ENCODE assay signal across 8 cellular contexts in the genomic region with DNA sequence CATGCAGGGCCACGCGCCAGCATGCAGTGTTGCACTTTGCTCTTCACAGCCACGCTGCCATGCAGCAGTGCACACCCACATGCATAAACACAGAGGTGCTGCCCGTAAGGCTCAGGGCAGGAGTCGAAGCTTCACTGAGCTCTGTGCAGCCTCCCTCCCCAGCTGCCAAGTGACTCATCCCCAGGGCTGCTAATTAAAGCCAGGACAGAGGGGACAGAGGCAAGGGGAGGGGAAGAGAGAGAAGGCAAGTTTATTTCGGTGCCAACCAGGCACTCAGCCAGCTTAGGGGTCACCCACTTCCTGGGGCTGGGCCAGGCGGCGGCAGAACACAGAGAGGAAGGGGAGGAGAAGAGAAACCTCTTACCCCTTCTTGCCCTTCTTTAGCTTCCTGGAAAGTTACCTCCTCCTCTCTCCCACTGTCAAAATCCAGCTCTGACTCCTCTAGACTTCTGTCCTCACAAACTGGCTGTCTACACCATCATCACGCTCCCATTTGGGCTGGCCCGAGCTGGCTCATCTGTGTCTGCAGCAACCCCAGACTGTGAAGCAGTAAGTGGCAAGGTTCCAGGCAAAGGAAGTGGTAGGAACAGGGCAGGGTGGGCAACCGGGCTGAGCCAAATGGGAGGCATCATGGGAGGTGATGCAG. TPM values are rescaled to one million over a fixed set of nuclear protein-coding genes. Genes with fewer than 3 reads are reported as not detected.
DNase-seq lines count a peak whose midpoint lies in the region; ATAC-seq and TF ChIP-seq lines count a peak whose summit lies in the region.

No MANE protein-coding gene starts in this region.

- TF ChIP-seq POLR2A in right lobe of liver (IDR thresholded peaks at IDR 0.05), result no peak

- peaks cover 16% of the 10 kb centered on the region for H3K4me1 ChIP-seq in CD8-positive, alpha-beta T cell (ENCODE audit: insufficient read depth, low read length)
- H3K4me1 ChIP-seq in right lobe of liver, result no peaks in the 10 kb centered on the region

- no peak for TF ChIP-seq CTCF in CD8-positive, alpha-beta T cell (IDR thresholded peaks at IDR 0.05)
- TF ChIP-seq CTCF in right lobe of liver (IDR thresholded peaks at IDR 0.05), result no peak

- peak overlapping the region; percentile 48 for H3K27ac ChIP-seq in CD8-positive, alpha-beta T cell (ENCODE audit: low read depth, low read length)
- H3K27ac ChIP-seq in caudate nucleus (ENCODE audit: low read depth, low read length) (peak overlapping the region; percentile 71), right lobe of liver (no peak overlapping the region)

- POLR2A ChIA-PET in CD8-positive, alpha-beta T cell (lab: Charles Lee), result interaction anchor here (0.8 to 1.3 kb wide), 4 partner anchors 26 to 135 kb away, joined by 3 read pairs; a partner anchor contains a TSS

- no peaks in the 10 kb centered on the region for H3K36me3 ChIP-seq in CD8-positive, alpha-beta T cell (ENCODE audit: insufficient read depth, low read length)
- no peaks in the 10 kb centered on the region for H3K36me3 ChIP-seq in right lobe of liver

- H3K4me3 Mint-ChIP-seq in CD8-positive, alpha-beta T cell, result peak overlapping the region; percentile 85

- peak overlapping the region; percentile 93 for H3K27ac Mint-ChIP-seq in CD8-positive, alpha-beta T cell

- 8% methylated on average over 5 of the region's 11 CpGs for WGBS in right lobe of liver (ENCODE audit: insufficient coverage, low coverage, low lambda C conversion rate, missing lambda C conversion rate)

- peaks cover 36% of the 10 kb centered on the region for H3K4me1 Mint-ChIP-seq in CD8-positive, alpha-beta T cell (ENCODE audit: low read depth)

- no peaks in the 10 kb centered on the region for H3K27me3 ChIP-seq in CD8-positive, alpha-beta T cell (ENCODE audit: insufficient read depth, low read length)
- H3K27me3 ChIP-seq in right lobe of liver, result no peaks in the 10 kb centered on the region

- CTCF ChIA-PET in CD8-positive, alpha-beta T cell (lab: Charles Lee), result interaction anchor here (1.3 to 5.9 kb wide), 3 partner anchors 26 to 158 kb away, joined by 3 to 36 read pairs (median 5); no protein-coding TSS in a partner anchor

- intact Hi-C loops in CD8-positive, alpha-beta T cell (cut with DNase I, micrococcal nuclease), result no loop called here
- intact Hi-C loops in right lobe of liver (cut with DNase I), result no loop called here

- no peaks in the 10 kb centered on the region for H3K27me3 Mint-ChIP-seq in CD8-positive, alpha-beta T cell (ENCODE audit: low read depth)

- no peaks in the 10 kb centered on the region for H3K9me3 ChIP-seq in CD8-positive, alpha-beta T cell (ENCODE audit: low read length)
- H3K9me3 ChIP-seq in right lobe of liver, result no peaks in the 10 kb centered on the region

- peak overlapping the region; percentile 45 for H3K4me3 ChIP-seq in CD8-positive, alpha-beta T cell (ENCODE audit: low read depth, low read length)
- H3K4me3 ChIP-seq in right lobe of liver, result no peak overlapping the region

- peak in 6 of 7 experiments; percentile 9 to 75 (median 36) for DNase-seq in CD8-positive, alpha-beta T cell
- DNase-seq in Kasumi-1 (lab: John Stamatoyannopoulos, UW), result peak; percentile 79 to 87
- peak; percentile 25 for DNase-seq in T-helper 22 cell (ENCODE audit: low read depth)
- DNase-seq in caudate nucleus (lab: John Stamatoyannopoulos, UW), result peak in 37 of 61 donors; percentile 4 to 72 (median 32)
- DNase-seq in right lobe of liver, result peak in 2 of 3 donors; percentile 39 to 44
- peak; percentile 27 for DNase-seq in stimulated activated naive CD8-positive, alpha-beta T cell treated with anti-CD3 and anti-CD28 coated beads, Interleukin-15, Interleukin-2, amounts not matched to agents 100 U/mL and 50 U/mL, for 24 hours
- DNase-seq in NCI-H146 (lab: John Stamatoyannopoulos, UW), result no peak

- ATAC-seq in CD8-positive, alpha-beta T cell, result peak; percentile 62
- ATAC-seq in right lobe of liver (peak; percentile 17 to 81 (median 46)), HG03280 (IDR thresholded peaks at IDR 0.05; ENCODE audit: unreplicated experiment) (no peak)
- ATAC-seq in stimulated activated naive CD8-positive, alpha-beta T cell treated with anti-CD3 and anti-CD28 coated beads, Interleukin-15, Interleukin-2, amounts not matched to agents 100 U/mL and 50 U/mL, for 24 hours, result peak; percentile 67

- no peaks in the 10 kb centered on the region for H3K9me3 Mint-ChIP-seq in CD8-positive, alpha-beta T cell

- no peaks in the 10 kb centered on the region for H3K36me3 Mint-ChIP-seq in CD8-positive, alpha-beta T cell

RNA-seq across cellular contexts. Expression of a gene that starts 6.2 kb away (rescaled TPM):
- 1 to 10 TPM in 1 of 2 experiments, under 1 TPM in 1; 0.78 to 1.0 TPM for total RNA-seq in CD8-positive, alpha-beta T cell
- total RNA-seq in right lobe of liver, result 1 to 10 TPM; 1.9 to 2.8 (median 2.2) TPM

Comparison
In these comparisons a context has a peak if more than half of its experiments do, and no peak if none do; other contexts are left out.
1. H3K27ac ChIP-seq: peak in CD8-positive, alpha-beta T cell (single experiment) and caudate nucleus (single experiment); none in right lobe of liver (0 of 3).